ENCODE assay signal across 1 cellular context in genomic region chr9:120936011-120936763, GRCh38.
TF ChIP-seq lines count a peak whose summit lies in the region.

No MANE protein-coding gene starts in this region.

TF ChIP-seq in K562, 482 proteins besides CTCF, POLR2A, EP300 and RAD21 (continued from another document and continues in another):
- TF ChIP-seq ZNF609 (CRISPR knock-in tag; IDR thresholded peaks at IDR 0.05; ENCODE audit: borderline replicate concordance) (no peak), ZNF79 (CRISPR knock-in tag; IDR thresholded peaks at IDR 0.05; ENCODE audit: low read depth) (no peak), RB1 (IDR thresholded peaks at IDR 0.05; ENCODE audit: low read depth) (peak; percentile 71; the same call in 1 of the 2 replicates), FOXP1 (CRISPR knock-in tag; IDR thresholded peaks at IDR 0.05) (no peak), MAZ (CRISPR knock-in tag; conservative IDR thresholded peaks at IDR 0.05 in 1 of 2, IDR thresholded peaks at IDR 0.05 in 1 of 2) (peak in 1 of 2 experiments; percentile 71; a peak in 2 of 4 replicates), MEF2D (tag; conservative IDR thresholded peaks at IDR 0.05; ENCODE audit: low read depth) (no peak), ZNF316 (IDR thresholded peaks at IDR 0.05) (peak; percentile 73), ZNF583 (CRISPR knock-in tag; IDR thresholded peaks at IDR 0.05) (no peak), NCOR1 (IDR thresholded peaks at IDR 0.05) (no peak), SNIP1 (IDR thresholded peaks at IDR 0.05; ENCODE audit: low read depth) (no peak), ZBTB7A (IDR thresholded peaks at IDR 0.05; ENCODE audit: borderline replicate concordance, control insufficient read depth, low read depth, low read length) (no peak), ZMIZ1 (IDR thresholded peaks at IDR 0.05; ENCODE audit: low read depth in 2 of 2, low read length in 2 of 2) (0 out of 4 replicates have a peak, but pooled peaks of 1 of the 2 experiments have one; percentile 31), IRF1 (CRISPR knock-in tag; IDR thresholded peaks at IDR 0.05; ENCODE audit: borderline replicate concordance) (no peak), TRIM25 (IDR thresholded peaks at IDR 0.05; ENCODE audit: borderline replicate concordance) (0 out of 2 replicates have a peak, but pooled peaks have one; percentile 26), SIX5 (IDR thresholded peaks at IDR 0.05; ENCODE audit: borderline replicate concordance in 1 of 2, insufficient read depth in 1 of 2, low read depth in 1 of 2, low read length in 2 of 2) (no peak), ZNF592 (IDR thresholded peaks at IDR 0.05) (0 out of 2 replicates have a peak, but pooled peaks have one; percentile 34), DEAF1 (CRISPR knock-in tag; IDR thresholded peaks at IDR 0.05) (peak; percentile 82), POLR3G (IDR thresholded peaks at IDR 0.05; ENCODE audit: extremely low read depth, insufficient read length, insufficient replicate concordance) (no peak), HNRNPL (IDR thresholded peaks at IDR 0.05; ENCODE audit: low read depth, low read length) (no peak), MAFG (tag; conservative IDR thresholded peaks at IDR 0.05) (no peak), USF1 (CRISPR knock-in tag; IDR thresholded peaks at IDR 0.05) (no peak), XRCC5 (IDR thresholded peaks at IDR 0.05; ENCODE audit: low read depth, low read length) (0 out of 2 replicates have a peak, but pooled peaks have one; percentile 40), PYGO2 (tag; IDR thresholded peaks at IDR 0.05) (no peak), GATA2 (CRISPR knock-in tag; IDR thresholded peaks at IDR 0.05) (no peak), ZNF175 (CRISPR knock-in tag; IDR thresholded peaks at IDR 0.05; ENCODE audit: low read depth) (no peak), UBTF (IDR thresholded peaks at IDR 0.05; ENCODE audit: borderline replicate concordance in 1 of 2, low read depth in 2 of 2, low read length in 2 of 2) (no peak), KLF1 (tag; IDR thresholded peaks at IDR 0.05) (no peak), NR3C1 (CRISPR knock-in tag; IDR thresholded peaks at IDR 0.05) (no peak), ZFP30 (CRISPR knock-in tag; IDR thresholded peaks at IDR 0.05; ENCODE audit: borderline replicate concordance) (no peak), YY1 (IDR thresholded peaks at IDR 0.05; ENCODE audit: borderline replicate concordance in 1 of 3, control insufficient read depth in 1 of 3, extremely low read depth in 1 of 3, insufficient read depth in 3 of 3, insufficient read length in 1 of 3, insufficient replicate concordance in 2 of 3, low read depth in 1 of 3, low read length in 2 of 3) (peak in 2 of 3 experiments; percentile 28 to 30)
